In genomic region chr6:25874822-25875562, GRCh38 we compare ENCODE assay signal across 23 cellular contexts. TPM values are rescaled to one million over a fixed set of nuclear protein-coding genes. Genes with fewer than 3 reads are reported as not detected.
DNase-seq lines count a peak whose midpoint lies in the region; ATAC-seq and TF ChIP-seq lines count a peak whose summit lies in the region.
"Had no signal": no experiment of that assay in that cellular context is flagged by ENCODE, and none has a peak within 500 bp of the region (broad histone marks: within the 10 kb centered on the region; RNA-seq: fewer than 3 reads in every experiment).

No MANE protein-coding gene starts in this region.

- TF ChIP-seq CTCF in upper lobe of right lung (IDR thresholded peaks at IDR 0.05) (no peak), nephron progenitor cell (IDR thresholded peaks at IDR 0.05) (no peak)

- ATAC-seq in activated naive CD8-positive, alpha-beta T cell treated with anti-CD3 and anti-CD28 coated beads, Interleukin-2, amount 10 ng/mL, durations not matched to agents 7 days and 5 days (ENCODE audit: low read depth): peak; percentile 78
- ATAC-seq in upper lobe of right lung: peak; percentile 61
- no peak for ATAC-seq in HG03175 (IDR thresholded peaks at IDR 0.05; ENCODE audit: unreplicated experiment)
- ATAC-seq: left colon, Right ventricle myocardium inferior had no signal

- H3K4me3 Mint-ChIP-seq in activated naive CD8-positive, alpha-beta T cell treated with anti-CD3 and anti-CD28 coated beads, Interleukin-2, amount 10 ng/mL, durations not matched to agents 7 days and 5 days: peak overlapping the region; percentile 57
- H3K4me3 Mint-ChIP-seq in activated naive CD8-positive, alpha-beta T cell treated with anti-CD3 and anti-CD28 coated beads for 36 hours: no peak overlapping the region
- no peak overlapping the region for H3K4me3 Mint-ChIP-seq in nephron progenitor cell

- no peaks in the 10 kb centered on the region for H3K36me3 ChIP-seq in upper lobe of right lung
- H3K36me3 ChIP-seq: thoracic aorta, WERI-Rb-1 had no signal

- H3K27ac Mint-ChIP-seq in activated naive CD8-positive, alpha-beta T cell treated with anti-CD3 and anti-CD28 coated beads, Interleukin-2, amount 10 ng/mL, durations not matched to agents 7 days and 5 days: peak overlapping the region; percentile 17
- H3K27ac Mint-ChIP-seq in activated naive CD8-positive, alpha-beta T cell treated with anti-CD3 and anti-CD28 coated beads for 36 hours: no peak overlapping the region
- no peak overlapping the region for H3K27ac Mint-ChIP-seq in nephron progenitor cell

- H3K36me3 Mint-ChIP-seq in activated naive CD8-positive, alpha-beta T cell treated with anti-CD3 and anti-CD28 coated beads, Interleukin-2, amount 10 ng/mL, durations not matched to agents 7 days and 5 days: peaks cover 1% of the 10 kb centered on the region
- H3K36me3 Mint-ChIP-seq in activated naive CD8-positive, alpha-beta T cell treated with anti-CD3 and anti-CD28 coated beads for 36 hours: no peaks in the 10 kb centered on the region
- no peaks in the 10 kb centered on the region for H3K36me3 Mint-ChIP-seq in nephron progenitor cell (ENCODE audit: low read depth)

- intact Hi-C loops in upper lobe of right lung (cut with DNase I): no loop called here

- no peaks in the 10 kb centered on the region for H3K4me1 ChIP-seq in upper lobe of right lung

- POLR2A ChIA-PET in activated naive CD8-positive, alpha-beta T cell treated with anti-CD3 and anti-CD28 coated beads, Interleukin-2, amount 10 ng/mL, durations not matched to agents 7 days and 5 days (lab: Charles Lee): no interaction called here

- H3K9me3 Mint-ChIP-seq in activated naive CD8-positive, alpha-beta T cell treated with anti-CD3 and anti-CD28 coated beads, Interleukin-2, amount 10 ng/mL, durations not matched to agents 7 days and 5 days: no peaks in the 10 kb centered on the region
- H3K9me3 Mint-ChIP-seq in activated naive CD8-positive, alpha-beta T cell treated with anti-CD3 and anti-CD28 coated beads for 36 hours: no peaks in the 10 kb centered on the region
- H3K9me3 Mint-ChIP-seq in nephron progenitor cell: no peaks in the 10 kb centered on the region

- H3K4me1 Mint-ChIP-seq in activated naive CD8-positive, alpha-beta T cell treated with anti-CD3 and anti-CD28 coated beads, Interleukin-2, amount 10 ng/mL, durations not matched to agents 7 days and 5 days: peaks cover 25% of the 10 kb centered on the region
- peaks cover 9% of the 10 kb centered on the region for H3K4me1 Mint-ChIP-seq in activated naive CD8-positive, alpha-beta T cell treated with anti-CD3 and anti-CD28 coated beads for 36 hours
- no peaks in the 10 kb centered on the region for H3K4me1 Mint-ChIP-seq in nephron progenitor cell

- no peaks in the 10 kb centered on the region for H3K9me3 ChIP-seq in upper lobe of right lung
- H3K9me3 ChIP-seq: thoracic aorta had no signal

- H3K27me3 Mint-ChIP-seq in activated naive CD8-positive, alpha-beta T cell treated with anti-CD3 and anti-CD28 coated beads, Interleukin-2, amount 10 ng/mL, durations not matched to agents 7 days and 5 days: peaks cover 11% of the 10 kb centered on the region
- H3K27me3 Mint-ChIP-seq in activated naive CD8-positive, alpha-beta T cell treated with anti-CD3 and anti-CD28 coated beads for 36 hours: peaks cover 5% of the 10 kb centered on the region
- peaks cover 14% of the 10 kb centered on the region for H3K27me3 Mint-ChIP-seq in nephron progenitor cell (ENCODE audit: low read depth, poor library complexity)

- H3K27me3 ChIP-seq in upper lobe of right lung: no peaks in the 10 kb centered on the region

- H3K27ac ChIP-seq in upper lobe of right lung: no peak overlapping the region
- H3K27ac ChIP-seq: KMS-11, thoracic aorta, WERI-Rb-1 had no signal

- H3K4me3 ChIP-seq in upper lobe of right lung: no peak overlapping the region
- H3K4me3 ChIP-seq: thoracic aorta had no signal

- no peak for DNase-seq in activated naive CD8-positive, alpha-beta T cell treated with anti-CD3 and anti-CD28 coated beads, Interleukin-2, amount 10 ng/mL, durations not matched to agents 7 days and 5 days
- no peak for DNase-seq in activated naive CD8-positive, alpha-beta T cell treated with anti-CD3 and anti-CD28 coated beads for 36 hours
- peak; percentile 67 for DNase-seq in SKM-1 (lab: John Stamatoyannopoulos, UW; ENCODE audit: unreplicated experiment)
- peak; percentile 42 for DNase-seq in fibroblast of gingiva (ENCODE audit: low read depth)
- DNase-seq in upper lobe of right lung: no peak
- DNase-seq in nephron progenitor cell: no peak
- no peak for DNase-seq in stimulated activated CD4-positive, alpha-beta T cell treated with anti-CD3 and anti-CD28 coated beads, Interleukin-12 subunit alpha, Interleukin-12 subunit beta, amount 100 ng/mL, for 4 hours
- DNase-seq: anterior cingulate cortex, caudate nucleus, left colon, NCI-H1105 treated with DMSO at 0.1 percent for 48 hours, NCI-H2107, NCI-H510A treated with DMSO at 0.1 percent for 48 hours, nucleus accumbens, retina, WERI-Rb-1 had no signal

RNA-seq across cellular contexts. Expression of gene SLC17A3, which starts 0.9 kb away (rescaled TPM):
- under 1 TPM; 0.23 to 0.28 TPM for total RNA-seq in activated naive CD8-positive, alpha-beta T cell treated with anti-CD3 and anti-CD28 coated beads, Interleukin-2, amount 10 ng/mL, durations not matched to agents 7 days and 5 days
- total RNA-seq in activated naive CD8-positive, alpha-beta T cell treated with anti-CD3 and anti-CD28 coated beads for 36 hours: not detected
- total RNA-seq in upper lobe of right lung: not detected
- total RNA-seq: H1, left colon, Right ventricle myocardium inferior had no signal

RNA-seq across cellular contexts. Expression of gene SLC17A1, which starts 43.1 kb away (rescaled TPM):
- not detected for total RNA-seq in activated naive CD8-positive, alpha-beta T cell treated with anti-CD3 and anti-CD28 coated beads, Interleukin-2, amount 10 ng/mL, durations not matched to agents 7 days and 5 days
- not detected for total RNA-seq in activated naive CD8-positive, alpha-beta T cell treated with anti-CD3 and anti-CD28 coated beads for 36 hours
- not detected for total RNA-seq in upper lobe of right lung
- total RNA-seq: H1; left colon; Right ventricle myocardium inferior; T-helper 1 cell treated with Interleukin-12 subunit alpha and Interleukin-12 subunit beta and Interleukin-4 antibody, amounts not matched to agents 30 ng/mL and 1 ng/mL, for 36 hours; thoracic aorta had no signal

RNA-seq across cellular contexts. Expression of gene SLC17A2, which starts 55.5 kb away (rescaled TPM):
- not detected for total RNA-seq in activated naive CD8-positive, alpha-beta T cell treated with anti-CD3 and anti-CD28 coated beads, Interleukin-2, amount 10 ng/mL, durations not matched to agents 7 days and 5 days
- not detected for total RNA-seq in activated naive CD8-positive, alpha-beta T cell treated with anti-CD3 and anti-CD28 coated beads for 36 hours
- total RNA-seq in upper lobe of right lung: not detected
- total RNA-seq: H1; left colon; mucosa of gallbladder; Right ventricle myocardium inferior; T-helper 1 cell treated with Interleukin-12 subunit alpha and Interleukin-12 subunit beta and Interleukin-4 antibody, amounts not matched to agents 30 ng/mL and 1 ng/mL, for 36 hours; thoracic aorta had no signal

Comparison
In these comparisons a context has a peak if more than half of its experiments do, and no peak if none do; other contexts are left out.
1. DNase-seq: peak in SKM-1 (single experiment) and fibroblast of gingiva (single experiment); none in activated naive CD8-positive, alpha-beta T cell treated with anti-CD3 and anti-CD28 coated beads, Interleukin-2, amount 10 ng/mL, durations not matched to agents 7 days and 5 days (single experiment), activated naive CD8-positive, alpha-beta T cell treated with anti-CD3 and anti-CD28 coated beads for 36 hours (single experiment), upper lobe of right lung (single experiment), nephron progenitor cell (single experiment) and stimulated activated CD4-positive, alpha-beta T cell treated with anti-CD3 and anti-CD28 coated beads, Interleukin-12 subunit alpha, Interleukin-12 subunit beta, amount 100 ng/mL, for 4 hours (single experiment).